9 cellular contexts compared by ENCODE assay signal in genomic region chr11:45662665-45663485, GRCh38. TPM values are rescaled to one million over a fixed set of nuclear protein-coding genes. Genes with fewer than 3 reads are reported as not detected.
DNase-seq lines count a peak whose midpoint lies in the region; ATAC-seq and TF ChIP-seq lines count a peak whose summit lies in the region.
"Had no signal": no experiment of that assay in that cellular context is flagged by ENCODE, and none has a peak within 500 bp of the region (broad histone marks: within the 10 kb centered on the region; RNA-seq: fewer than 3 reads in every experiment).

No MANE protein-coding gene starts in this region.

- H3K4me3 ChIP-seq in esophagus squamous epithelium (no peak overlapping the region), right atrium auricular region (no peak overlapping the region), thyroid gland (replicated peaks in 1 of 3) (no peak overlapping the region)

- no peak for TF ChIP-seq CTCF in neural crest cell (conservative IDR thresholded peaks at IDR 0.05)
- no peak for TF ChIP-seq CTCF in esophagus squamous epithelium (IDR thresholded peaks at IDR 0.05)
- no peak for TF ChIP-seq CTCF in right atrium auricular region (IDR thresholded peaks at IDR 0.05)
- TF ChIP-seq CTCF in thyroid gland (IDR thresholded peaks at IDR 0.05), result no peak

- H3K4me3 Mint-ChIP-seq in neural crest cell, result peak overlapping the region; percentile 88
- H3K4me3 Mint-ChIP-seq in stimulated activated memory B cell treated with anti-CD40 and anti-IgM and Interleukin-4, amounts not matched to agents 10 μg/mL and 1 μg/mL and 100 μg/mL, for 72 hours, result no peak overlapping the region
- H3K4me3 Mint-ChIP-seq: dendritic cell treated with granulocyte-macrophage colony-stimulating factor and Interleukin-4, amounts not matched to agents 40 ng/mL and 50 ng/mL, for 4 days had no signal

- H3K36me3 Mint-ChIP-seq in neural crest cell (ENCODE audit: low read depth), result no peaks in the 10 kb centered on the region
- H3K36me3 Mint-ChIP-seq in stimulated activated memory B cell treated with anti-CD40 and anti-IgM and Interleukin-4, amounts not matched to agents 10 μg/mL and 1 μg/mL and 100 μg/mL, for 72 hours, result no peaks in the 10 kb centered on the region

- peaks cover 40% of the 10 kb centered on the region for H3K4me1 Mint-ChIP-seq in neural crest cell
- peaks cover 13% of the 10 kb centered on the region for H3K4me1 Mint-ChIP-seq in stimulated activated memory B cell treated with anti-CD40 and anti-IgM and Interleukin-4, amounts not matched to agents 10 μg/mL and 1 μg/mL and 100 μg/mL, for 72 hours

- H3K36me3 ChIP-seq in esophagus squamous epithelium (no peaks in the 10 kb centered on the region), right atrium auricular region (no peaks in the 10 kb centered on the region), thyroid gland (no peaks in the 10 kb centered on the region)

- TF ChIP-seq POLR2A in esophagus squamous epithelium (IDR thresholded peaks at IDR 0.05) (no peak), thyroid gland (IDR thresholded peaks at IDR 0.05) (no peak)

- no peak for ATAC-seq in stimulated activated memory B cell treated with anti-CD40 and anti-IgM and Interleukin-4, amounts not matched to agents 10 μg/mL and 1 μg/mL and 100 μg/mL, for 72 hours

- in situ Hi-C loops in KBM-7 (cut with MboI; ENCODE audit: low pct_unique_long_range_greater_than_20kb, low sequenced_read_pairs), result no loop called here

- intact Hi-C loops in esophagus squamous epithelium (cut with DNase I), result no loop called here
- intact Hi-C loops in thyroid gland (cut with DNase I), result no loop called here

- H3K27me3 Mint-ChIP-seq in neural crest cell (ENCODE audit: low read depth), result peaks cover 62% of the 10 kb centered on the region
- peaks cover 80% of the 10 kb centered on the region for H3K27me3 Mint-ChIP-seq in stimulated activated memory B cell treated with anti-CD40 and anti-IgM and Interleukin-4, amounts not matched to agents 10 μg/mL and 1 μg/mL and 100 μg/mL, for 72 hours

- H3K27me3 ChIP-seq in esophagus squamous epithelium (peaks cover 8 to 98% (median 16%) of the 10 kb centered on the region in 4 donors), right atrium auricular region (no peaks in the 10 kb centered on the region), thyroid gland (no peaks in the 10 kb centered on the region)

- H3K27ac ChIP-seq in esophagus squamous epithelium, result no peak overlapping the region
- no peak overlapping the region for H3K27ac ChIP-seq in right atrium auricular region
- H3K27ac ChIP-seq in thyroid gland, result no peak overlapping the region

- WGBS in esophagus squamous epithelium, 2 donors, result 48 to 55% methylated on average over 7 to 9 of the region's 14 CpGs
- WGBS in thyroid gland, 2 donors, result 38 to 61% methylated on average over 12 to 13 of the region's 14 CpGs

- DNase-seq in DMS79 (lab: John Stamatoyannopoulos, UW) (peak; percentile 46), KBM-7 (peak; percentile 16), brain pericyte (ENCODE audit: low read depth, low spot score) (peak; percentile 25), neural crest cell (ENCODE audit: low read depth, low spot score) (no peak), esophagus squamous epithelium (lab: John Stamatoyannopoulos, UW) (no peak), right atrium auricular region (ENCODE audit: low spot score) (no peak), thyroid gland (no peak)

- peaks cover 20 to 59% (median 27%) of the 10 kb centered on the region in 3 donors for H3K4me1 ChIP-seq in esophagus squamous epithelium
- H3K4me1 ChIP-seq in right atrium auricular region, result peaks cover 0 to 52% of the 10 kb centered on the region in 2 donors
- H3K4me1 ChIP-seq in thyroid gland, result peaks cover 53% of the 10 kb centered on the region in 2 donors

- no peaks in the 10 kb centered on the region for H3K9me3 Mint-ChIP-seq in neural crest cell
- H3K9me3 Mint-ChIP-seq in stimulated activated memory B cell treated with anti-CD40 and anti-IgM and Interleukin-4, amounts not matched to agents 10 μg/mL and 1 μg/mL and 100 μg/mL, for 72 hours, result no peaks in the 10 kb centered on the region
- H3K9me3 Mint-ChIP-seq: dendritic cell treated with granulocyte-macrophage colony-stimulating factor and Interleukin-4, amounts not matched to agents 40 ng/mL and 50 ng/mL, for 4 days had no signal

- peak overlapping the region; percentile 35 for H3K27ac Mint-ChIP-seq in neural crest cell (ENCODE audit: unreplicated experiment)
- no peak overlapping the region for H3K27ac Mint-ChIP-seq in stimulated activated memory B cell treated with anti-CD40 and anti-IgM and Interleukin-4, amounts not matched to agents 10 μg/mL and 1 μg/mL and 100 μg/mL, for 72 hours
- H3K27ac Mint-ChIP-seq: dendritic cell treated with granulocyte-macrophage colony-stimulating factor and Interleukin-4, amounts not matched to agents 40 ng/mL and 50 ng/mL, for 4 days had no signal

- H3K9me3 ChIP-seq in esophagus squamous epithelium, result no peaks in the 10 kb centered on the region
- no peaks in the 10 kb centered on the region for H3K9me3 ChIP-seq in right atrium auricular region
- H3K9me3 ChIP-seq in thyroid gland, result no peaks in the 10 kb centered on the region

RNA-seq across cellular contexts. Expression of gene CHST1, which starts 2.5 kb away (rescaled TPM):
- total RNA-seq in neural crest cell (1.1 and 1.3 TPM in 2 replicates), esophagus squamous epithelium (1 to 10 TPM in 2 of 4 donors, under 1 TPM in 2; 0.27 to 2.7 (median 0.70) TPM), right atrium auricular region (1 to 10 TPM; 2.7 to 5.4 TPM), thyroid gland (10 to 100 TPM; 19.3 to 28.9 (median 25.0) TPM)

Comparison
In these comparisons a context has a peak if more than half of its experiments do, and no peak if none do; other contexts are left out.
1. DNase-seq: peak in DMS79 (single experiment), KBM-7 (single experiment) and brain pericyte (single experiment); none in neural crest cell (single experiment), esophagus squamous epithelium (single experiment), right atrium auricular region (single experiment) and thyroid gland (0 of 2).